ENCODE assay signal across 12 cellular contexts in the genomic region with DNA sequence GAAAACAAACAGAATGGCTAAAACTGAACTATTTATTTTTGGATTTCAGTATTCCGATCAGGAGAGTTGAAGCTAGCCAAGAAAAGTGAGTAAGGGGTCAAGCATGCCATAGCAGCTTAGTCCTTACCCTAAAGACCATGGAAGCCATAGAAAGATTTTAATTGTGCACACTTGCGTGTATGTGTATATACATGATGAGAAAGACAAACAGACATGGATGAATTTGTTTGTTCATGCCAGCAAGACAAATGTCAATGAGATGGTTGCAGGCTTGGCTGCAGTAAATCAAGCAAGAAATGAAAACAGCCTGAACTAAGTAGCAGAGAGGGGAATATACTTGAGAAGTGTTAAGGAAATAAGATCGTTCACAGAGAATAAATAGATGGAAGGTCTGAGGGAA.
"Had no signal": no experiment of that assay in that cellular context is flagged by ENCODE, and none has a peak within 500 bp of the region (broad histone marks: within the 10 kb centered on the region; RNA-seq: fewer than 3 reads in every experiment).

No MANE protein-coding gene starts in this region.

- H3K4me3 ChIP-seq: cardiac muscle cell, left lung had no signal

- H3K4me3 Mint-ChIP-seq: activated CD4-positive, alpha-beta T cell treated with anti-CD3 and anti-CD28 coated beads, Interleukin-2, amount 10 ng/mL, durations not matched to agents 24 days and 14 days; activated naive CD4-positive, alpha-beta T cell treated with anti-CD3 and anti-CD28 coated beads for 36 hours; naive thymus-derived CD4-positive, alpha-beta T cell had no signal

- H3K27me3 ChIP-seq: cardiac muscle cell, left lung had no signal

- H3K27me3 Mint-ChIP-seq: activated CD4-positive, alpha-beta T cell treated with anti-CD3 and anti-CD28 coated beads, Interleukin-2, amount 10 ng/mL, durations not matched to agents 24 days and 14 days; naive thymus-derived CD4-positive, alpha-beta T cell had no signal

- H3K9me3 ChIP-seq: left lung had no signal

- H3K9me3 Mint-ChIP-seq: activated CD4-positive, alpha-beta T cell treated with anti-CD3 and anti-CD28 coated beads, Interleukin-2, amount 10 ng/mL, durations not matched to agents 24 days and 14 days; activated naive CD4-positive, alpha-beta T cell treated with anti-CD3 and anti-CD28 coated beads for 36 hours; activated T-helper 2 cell treated with anti-CD3 and anti-CD28 coated beads, Interferon-gamma antibody, Interleukin-2, Interleukin-4, amounts not matched to agents 10 μg/mL and 5 μg/mL and 100 μg/mL, durations not matched to agents 14 hours and 24 hours and 36 hours had no signal

- H3K4me1 ChIP-seq: left lung had no signal

- H3K27ac ChIP-seq: cardiac muscle cell, left lung had no signal

- H3K27ac Mint-ChIP-seq: activated CD4-positive, alpha-beta T cell treated with anti-CD3 and anti-CD28 coated beads, Interleukin-2, amount 10 ng/mL, durations not matched to agents 24 days and 14 days; activated naive CD4-positive, alpha-beta T cell treated with anti-CD3 and anti-CD28 coated beads for 36 hours; activated T-helper 2 cell treated with anti-CD3 and anti-CD28 coated beads, Interferon-gamma antibody, Interleukin-2, Interleukin-4, amounts not matched to agents 10 μg/mL and 5 μg/mL and 100 μg/mL, durations not matched to agents 14 hours and 24 hours and 36 hours had no signal

- DNase-seq: activated CD4-positive, alpha-beta T cell treated with anti-CD3 and anti-CD28 coated beads, Interleukin-2, amount 10 ng/mL, durations not matched to agents 24 days and 14 days; activated CD4-positive, CD25-positive, alpha-beta regulatory T cell; activated CD8-positive, alpha-beta memory T cell treated with anti-CD3 and anti-CD28 coated beads for 24 hours; activated naive CD4-positive, alpha-beta T cell treated with anti-CD3 and anti-CD28 coated beads for 36 hours; left lung; mammary epithelial cell; naive thymus-derived CD4-positive, alpha-beta T cell; retina; stimulated activated CD4-positive, alpha-beta T cell treated with anti-CD3 and anti-CD28 coated beads, Interleukin-12 subunit alpha, Interleukin-12 subunit beta, amount 100 ng/mL, for 4 hours; stimulated activated CD4-positive, alpha-beta T cell treated with anti-CD3 and anti-CD28 coated beads, Interleukin-2, amount 100 ng/mL, for 24 hours had no signal
